ENCODE assay signal across 1 cellular context in genomic region chr2:169716938-169717690, GRCh38.
TF ChIP-seq lines count a peak whose summit lies in the region.

No MANE protein-coding gene starts in this region.

TF ChIP-seq in GM23338, 12 proteins besides CTCF, POLR2A, EP300 and RAD21 (continued from another document):
- TF ChIP-seq ZNF462 (CRISPR knock-in tag; IDR thresholded peaks at IDR 0.05) = no peak
- TF ChIP-seq NANOG (IDR thresholded peaks at IDR 0.05; ENCODE audit: borderline replicate concordance) = no peak
- TF ChIP-seq EZH2 (IDR thresholded peaks at IDR 0.05; ENCODE audit: low read depth, unreplicated experiment) = no peak
- TF ChIP-seq EZH2phosphoT487 (IDR thresholded peaks at IDR 0.05; ENCODE audit: unreplicated experiment) = no peak
- TF ChIP-seq ZNF114 (CRISPR knock-in tag; IDR thresholded peaks at IDR 0.05) = no peak
- no peak for TF ChIP-seq CREB1 (CRISPR knock-in tag; IDR thresholded peaks at IDR 0.05; ENCODE audit: low read depth)
- no peak for TF ChIP-seq ZNF331 (CRISPR knock-in tag; IDR thresholded peaks at IDR 0.05; ENCODE audit: low read depth)
- no peak for TF ChIP-seq JUNB (IDR thresholded peaks at IDR 0.05; ENCODE audit: unreplicated experiment)
- TF ChIP-seq STAT1 (IDR thresholded peaks at IDR 0.05; ENCODE audit: unreplicated experiment) = no peak
